ENCODE assay signal across 9 cellular contexts in genomic region chr12:13099066-13099909, GRCh38. TPM values are rescaled to one million over a fixed set of nuclear protein-coding genes. Genes with fewer than 3 reads are reported as not detected.
DNase-seq lines count a peak whose midpoint lies in the region; ATAC-seq and TF ChIP-seq lines count a peak whose summit lies in the region.
"Had no signal": no experiment of that assay in that cellular context is flagged by ENCODE, and none has a peak within 500 bp of the region (broad histone marks: within the 10 kb centered on the region; RNA-seq: fewer than 3 reads in every experiment).

No MANE protein-coding gene starts in this region.

- peaks cover 16 to 23% of the 10 kb centered on the region in 2 donors for H3K4me1 ChIP-seq in lung (ENCODE audit: control insufficient read depth in 2 of 2, insufficient read depth in 2 of 2, low read length in 2 of 2)
- no peaks in the 10 kb centered on the region for H3K4me1 ChIP-seq in urinary bladder (ENCODE audit: insufficient read depth)

- DNase-seq in activated naive CD4-positive, alpha-beta T cell (lab: John Stamatoyannopoulos, UW), result no peak
- no peak for DNase-seq in lung (ENCODE audit: low spot score)
- DNase-seq in EL, result no peak

- no peaks in the 10 kb centered on the region for H3K36me3 ChIP-seq in lung (ENCODE audit: control insufficient read depth in 2 of 2, insufficient read depth in 2 of 2, low read length in 2 of 2)
- H3K36me3 ChIP-seq in urinary bladder (ENCODE audit: insufficient read depth), result no peaks in the 10 kb centered on the region

- no peaks in the 10 kb centered on the region for H3K27me3 ChIP-seq in lung (ENCODE audit: control insufficient read depth, insufficient read depth)

- WGBS in lung, 2 donors, result 41 to 55% methylated on average over 10 of the region's 10 CpGs
- WGBS in urinary bladder, result 76% methylated on average over 10 of the region's 10 CpGs

- H3K27me3 Mint-ChIP-seq in activated naive CD4-positive, alpha-beta T cell treated with anti-CD3 and anti-CD28 coated beads, Interleukin-2, amount 50 U/mL, for 24 hours, result no peaks in the 10 kb centered on the region
- H3K27me3 Mint-ChIP-seq in activated T-helper 17 cell treated with anti-CD3 and anti-CD28 coated beads, Interleukin-2, amount 50 U/mL, for 72 hours, result peaks cover 7% of the 10 kb centered on the region

- ATAC-seq in activated T-helper 17 cell treated with anti-CD3 and anti-CD28 coated beads, Interleukin-2, amount 50 U/mL, for 72 hours (replicated peaks), result no peak
- ATAC-seq in lung (ENCODE audit: insufficient read depth, low FRiP score), result no peak
- no peak for ATAC-seq in GM21390 (IDR thresholded peaks at IDR 0.05; ENCODE audit: unreplicated experiment)
- no peak for ATAC-seq in HG03196 (IDR thresholded peaks at IDR 0.05; ENCODE audit: unreplicated experiment)

- peaks cover 56% of the 10 kb centered on the region for H3K4me1 Mint-ChIP-seq in activated naive CD4-positive, alpha-beta T cell treated with anti-CD3 and anti-CD28 coated beads, Interleukin-2, amount 50 U/mL, for 24 hours
- peaks cover 40% of the 10 kb centered on the region for H3K4me1 Mint-ChIP-seq in activated T-helper 17 cell treated with anti-CD3 and anti-CD28 coated beads, Interleukin-2, amount 50 U/mL, for 72 hours

- H3K27ac Mint-ChIP-seq in activated naive CD4-positive, alpha-beta T cell treated with anti-CD3 and anti-CD28 coated beads, Interleukin-2, amount 50 U/mL, for 24 hours, result peak overlapping the region; percentile 78
- peak overlapping the region; percentile 90 for H3K27ac Mint-ChIP-seq in activated T-helper 17 cell treated with anti-CD3 and anti-CD28 coated beads, Interleukin-2, amount 50 U/mL, for 72 hours

- no peak for TF ChIP-seq CTCF in lung (IDR thresholded peaks at IDR 0.05; ENCODE audit: control extremely low read depth, extremely low read depth)

- no peaks in the 10 kb centered on the region for H3K9me3 ChIP-seq in lung (ENCODE audit: control insufficient read depth in 2 of 2, insufficient read depth in 1 of 2, low read length in 1 of 2)

- H3K9me3 Mint-ChIP-seq in activated naive CD4-positive, alpha-beta T cell treated with anti-CD3 and anti-CD28 coated beads, Interleukin-2, amount 50 U/mL, for 24 hours, result no peaks in the 10 kb centered on the region
- H3K9me3 Mint-ChIP-seq in activated T-helper 17 cell treated with anti-CD3 and anti-CD28 coated beads, Interleukin-2, amount 50 U/mL, for 72 hours, result no peaks in the 10 kb centered on the region

- H3K4me3 ChIP-seq in lung (no peak overlapping the region), urinary bladder (ENCODE audit: low read depth, low read length) (no peak overlapping the region)

- H3K4me3 Mint-ChIP-seq in activated naive CD4-positive, alpha-beta T cell treated with anti-CD3 and anti-CD28 coated beads, Interleukin-2, amount 50 U/mL, for 24 hours, result peak overlapping the region; percentile 41
- peak overlapping the region; percentile 56 for H3K4me3 Mint-ChIP-seq in activated T-helper 17 cell treated with anti-CD3 and anti-CD28 coated beads, Interleukin-2, amount 50 U/mL, for 72 hours

- H3K36me3 Mint-ChIP-seq in activated naive CD4-positive, alpha-beta T cell treated with anti-CD3 and anti-CD28 coated beads, Interleukin-2, amount 50 U/mL, for 24 hours, result no peaks in the 10 kb centered on the region
- H3K36me3 Mint-ChIP-seq in activated T-helper 17 cell treated with anti-CD3 and anti-CD28 coated beads, Interleukin-2, amount 50 U/mL, for 72 hours (ENCODE audit: low read depth), result no peaks in the 10 kb centered on the region

- H3K27ac ChIP-seq in lung (ENCODE audit: low read depth in 1 of 2, low read length in 1 of 2) (peak overlapping the region; percentile 92 to 96), urinary bladder (ENCODE audit: low read depth) (peak overlapping the region; percentile 68)

RNA-seq across cellular contexts. Expression of gene GSG1, which starts 4.2 kb away (rescaled TPM):
- not detected for total RNA-seq in activated T-helper 17 cell treated with anti-CD3 and anti-CD28 coated beads, Interleukin-2, amount 50 U/mL, for 72 hours
- not detected for total RNA-seq in lung
- not detected for polyA plus RNA-seq in lung
- 1.1 TPM for total RNA-seq in urinary bladder
- polyA plus RNA-seq in urinary bladder, result not detected
- total RNA-seq: activated CD8-positive, alpha-beta memory T cell treated with anti-CD3 and anti-CD28 coated beads for 36 hours had no signal

RNA-seq across cellular contexts. Expression of gene FAM234B, which starts 55.1 kb away (rescaled TPM):
- 10 to 100 TPM in 1 of 2 donors, 1 to 10 TPM in 1; 9.7 to 14.7 TPM for total RNA-seq in activated T-helper 17 cell treated with anti-CD3 and anti-CD28 coated beads, Interleukin-2, amount 50 U/mL, for 72 hours
- total RNA-seq in lung, result 10 to 100 TPM in 1 of 2 donors, 1 to 10 TPM in 1; 9.0 to 10.4 TPM
- 1 to 10 TPM; 1.4 to 3.6 TPM for polyA plus RNA-seq in lung
- total RNA-seq in urinary bladder, result 7.1 TPM
- polyA plus RNA-seq in urinary bladder, result 3.1 TPM
